ENCODE assay signal across 1 cellular context in genomic region chr17:42798383-42799380, GRCh38.
TF ChIP-seq lines count a peak whose summit lies in the region.

Gene CNTD1 (plus strand): TSS chr17:42798861. CDS start chr17:42799068, 207 bp downstream.
Gene COA3 (minus strand): TSS chr17:42798704. CDS start chr17:42798681, 23 bp downstream.

TF ChIP-seq in HepG2, 621 proteins besides CTCF, POLR2A, EP300 and RAD21 (continued from another document and continues in another):
- TF ChIP-seq ZBTB14 (CRISPR knock-in tag; IDR thresholded peaks at IDR 0.05), result 0 out of 2 replicates have a peak, but pooled peaks have one; percentile 29
- no peak for TF ChIP-seq ZNF577 (CRISPR knock-in tag; IDR thresholded peaks at IDR 0.05; ENCODE audit: borderline replicate concordance, low read depth)
- TF ChIP-seq ZNF10 (CRISPR knock-in tag; IDR thresholded peaks at IDR 0.05; ENCODE audit: borderline replicate concordance, low read depth), result no peak
- peak; percentile 83 for TF ChIP-seq RXRB (CRISPR knock-in tag; IDR thresholded peaks at IDR 0.05; ENCODE audit: borderline replicate concordance)
- peak; percentile 90 for TF ChIP-seq MEF2D (CRISPR knock-in tag; IDR thresholded peaks at IDR 0.05)
- peak; percentile 86; the same call in 1 of the 2 replicates for TF ChIP-seq PLSCR1 (CRISPR knock-in tag; IDR thresholded peaks at IDR 0.05; ENCODE audit: borderline replicate concordance)
- peak; percentile 92 for TF ChIP-seq FUBP1 (CRISPR knock-in tag; IDR thresholded peaks at IDR 0.05; ENCODE audit: borderline replicate concordance)
- TF ChIP-seq AFF4 (CRISPR knock-in tag; IDR thresholded peaks at IDR 0.05), result no peak; the same call in 1 of the 2 replicates
- no peak for TF ChIP-seq ZNF460 (CRISPR knock-in tag; IDR thresholded peaks at IDR 0.05; ENCODE audit: borderline replicate concordance)
- TF ChIP-seq ZNF800 (CRISPR knock-in tag; IDR thresholded peaks at IDR 0.05), result 0 out of 2 replicates have a peak, but pooled peaks have one; percentile 49
- TF ChIP-seq PRDM4 (CRISPR knock-in tag; IDR thresholded peaks at IDR 0.05; ENCODE audit: borderline replicate concordance), result 0 out of 2 replicates have a peak, but pooled peaks have one; percentile 66
- TF ChIP-seq ETS1 (CRISPR knock-in tag; IDR thresholded peaks at IDR 0.05), result no peak
- TF ChIP-seq ZNF468 (CRISPR knock-in tag; IDR thresholded peaks at IDR 0.05), result no peak
- TF ChIP-seq HIC2 (CRISPR knock-in tag; IDR thresholded peaks at IDR 0.05; ENCODE audit: low read depth), result peak; percentile 67
- peak; percentile 96 for TF ChIP-seq ZNF547 (CRISPR knock-in tag; IDR thresholded peaks at IDR 0.05)
- peak; percentile 89; the same call in 1 of the 2 replicates for TF ChIP-seq AKNA (CRISPR knock-in tag; IDR thresholded peaks at IDR 0.05; ENCODE audit: borderline replicate concordance)
- TF ChIP-seq KLF15 (CRISPR knock-in tag; IDR thresholded peaks at IDR 0.05; ENCODE audit: borderline replicate concordance), result no peak; the same call in 1 of the 2 replicates
- peak; percentile 47 for TF ChIP-seq ZNF34 (CRISPR knock-in tag; IDR thresholded peaks at IDR 0.05; ENCODE audit: borderline replicate concordance)
- no peak; the same call in 1 of the 2 replicates for TF ChIP-seq ZNF281 (CRISPR knock-in tag; IDR thresholded peaks at IDR 0.05; ENCODE audit: borderline replicate concordance)
- no peak for TF ChIP-seq ZNF234 (CRISPR knock-in tag; conservative IDR thresholded peaks at IDR 0.05)
- peak; percentile 93 for TF ChIP-seq TOE1 (CRISPR knock-in tag; IDR thresholded peaks at IDR 0.05)
- TF ChIP-seq SOX5 (CRISPR knock-in tag; IDR thresholded peaks at IDR 0.05; ENCODE audit: borderline replicate concordance), result peak; percentile 30; the same call in 1 of the 2 replicates
- TF ChIP-seq CBX1 (IDR thresholded peaks at IDR 0.05; ENCODE audit: low read depth), result peak; percentile 82
